26 cellular contexts compared by ENCODE assay signal in the genomic region with DNA sequence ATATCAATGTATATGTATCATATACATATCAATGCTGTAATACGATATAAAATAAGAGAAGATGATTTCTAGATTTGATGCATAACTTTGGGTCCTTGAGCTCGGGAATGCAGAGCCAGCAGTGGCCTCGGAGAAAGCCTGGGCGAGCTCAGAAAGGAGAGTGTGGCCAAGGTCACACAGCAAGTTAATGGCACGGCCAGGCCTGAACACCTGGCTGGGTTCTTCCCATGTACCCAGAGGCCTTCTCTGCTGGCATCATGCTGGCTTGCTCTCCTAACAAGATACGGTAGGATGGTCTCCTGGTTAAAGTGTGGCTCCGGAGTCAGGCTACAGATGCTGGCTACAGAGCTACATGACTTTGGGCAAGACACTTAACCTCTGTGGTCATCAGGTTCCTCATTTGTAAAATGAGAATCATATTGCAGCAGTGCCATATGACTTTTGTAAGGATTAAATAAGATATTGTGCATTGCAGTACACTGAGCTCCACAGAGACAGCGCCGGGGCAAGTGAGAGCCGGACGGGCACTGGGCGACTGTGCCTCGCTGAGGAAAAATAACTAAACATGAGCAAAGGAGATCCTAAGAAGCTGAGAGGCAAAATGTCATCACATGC. TPM values are rescaled to one million over a fixed set of nuclear protein-coding genes. Genes with fewer than 3 reads are reported as not detected.
DNase-seq lines count a peak whose midpoint lies in the region; FAIRE-seq and TF ChIP-seq lines count a peak whose summit lies in the region.
"Had no signal": no experiment of that assay in that cellular context is flagged by ENCODE, and none has a peak within 500 bp of the region (broad histone marks: within the 10 kb centered on the region; RNA-seq: fewer than 3 reads in every experiment).

No MANE protein-coding gene starts in this region.

- H3K18ac ChIP-seq in H1 (ENCODE audit: extremely low read depth, low read length): no peak overlapping the region

- H3K79me2 ChIP-seq in H1 (ENCODE audit: control insufficient read depth in 1 of 2, insufficient read depth in 2 of 2, low read length in 2 of 2): peaks cover 10 to 80% of the 10 kb centered on the region in 2 experiments; a peak in 3 of 4 replicates

- no peak for FAIRE-seq in H1 (lab: Jason Lieb, UNC)
- FAIRE-seq: astrocyte had no signal

- H2BK120ac ChIP-seq in H1 (replicated peaks; ENCODE audit: low read depth, low read length): no peak overlapping the region

- no peak overlapping the region for H3K14ac ChIP-seq in H1 (ENCODE audit: insufficient read length)

- peak overlapping the region; percentile 55; the same call in 1 of the 2 replicates for H2BK5ac ChIP-seq in H1 (ENCODE audit: low read depth, low read length)

- POLR2A ChIA-PET in H1 (lab: Charles Lee; ENCODE audit: partially characterized antibody): interaction anchor here (1.2 to 2.7 kb wide), 8 partner anchors 10 to 112 kb away, joined by 3 to 8 read pairs (median 4); no protein-coding TSS in a partner anchor

- H3K27ac Mint-ChIP-seq in activated naive CD4-positive, alpha-beta T cell treated with anti-CD3 and anti-CD28 coated beads, Interleukin-2, amount 10 ng/mL, durations not matched to agents 7 days and 5 days: peak overlapping the region; percentile 36
- H3K27ac Mint-ChIP-seq in activated naive CD4-positive, alpha-beta T cell treated with anti-CD3 and anti-CD28 coated beads for 36 hours: no peak overlapping the region
- H3K27ac Mint-ChIP-seq: T-helper 2 cell treated with Interferon-gamma antibody and Interleukin-4, amounts not matched to agents 5 μg/mL and 100 μg/mL, for 36 hours had no signal

- no peak overlapping the region for H4K91ac ChIP-seq in H1 (replicated peaks; ENCODE audit: insufficient read length, low read length)

- CTCF ChIA-PET in activated naive CD4-positive, alpha-beta T cell treated with anti-CD3 and anti-CD28 coated beads, Interleukin-2, amount 10 ng/mL, durations not matched to agents 7 days and 5 days (lab: Charles Lee): no interaction called here
- CTCF ChIA-PET in activated naive CD4-positive, alpha-beta T cell treated with anti-CD3 and anti-CD28 coated beads for 36 hours (lab: Charles Lee): no interaction called here
- CTCF ChIA-PET in H1 (lab: Charles Lee; ENCODE audit: partially characterized antibody): interaction anchor here (0.6 to 1.0 kb wide), 2 partner anchors 25 to 107 kb away, joined by 3 read pairs; no protein-coding TSS in a partner anchor

- peaks cover 21% of the 10 kb centered on the region for H3K79me1 ChIP-seq in H1 (ENCODE audit: low read depth, low read length)

- no peak overlapping the region for H2AFZ ChIP-seq in H1 (ENCODE audit: low read length)

- TF ChIP-seq POLR2A in H1 (IDR thresholded peaks at IDR 0.05; ENCODE audit: control extremely low read depth in 1 of 2, low read depth in 2 of 2, low read length in 2 of 2): no peak

- peaks cover 5 to 15% of the 10 kb centered on the region in 2 experiments for H4K20me1 ChIP-seq in H1 (replicated peaks in 1 of 2; ENCODE audit: control insufficient read depth in 1 of 2, insufficient read depth in 2 of 2, low read length in 2 of 2)

- DNase-seq in activated naive CD4-positive, alpha-beta T cell treated with anti-CD3 and anti-CD28 coated beads, Interleukin-2, amount 10 ng/mL, durations not matched to agents 7 days and 5 days: no peak
- DNase-seq in activated naive CD4-positive, alpha-beta T cell treated with anti-CD3 and anti-CD28 coated beads for 36 hours: no peak
- DNase-seq in SKM-1 treated with dmso at 0.1 percent for 144 hours (lab: John Stamatoyannopoulos, UW; ENCODE audit: unreplicated experiment) (peak; percentile 21), H1 (ENCODE audit: low read depth in 1 of 2, low spot score in 2 of 2) (no peak), NCI-H1694 (lab: John Stamatoyannopoulos, UW) (no peak)
- no peak for DNase-seq in activated CD4-positive, alpha-beta T cell treated with anti-CD3 and anti-CD28 coated beads for 48 hours
- no peak for DNase-seq in stimulated activated naive CD4-positive, alpha-beta T cell (lab: John Stamatoyannopoulos, UW)
- DNase-seq: 8988T; activated CD8-positive, alpha-beta memory T cell treated with anti-CD3 and anti-CD28 coated beads, Interleukin-2, amount 50 U/mL, for 48 hours; activated naive CD4-positive, alpha-beta T cell; BE2C; DMS153; heart right ventricle; mammary epithelial cell; naive B cell; NCI-H1092; NCI-H2081 treated with DMSO at 0.1 percent for 48 hours; NCI-H524; PC-3; SJCRH30; stimulated activated CD4-positive, alpha-beta T cell treated with anti-CD3 and anti-CD28 coated beads, Interleukin-12 subunit alpha, Interleukin-12 subunit beta, amount 100 ng/mL, for 4 hours had no signal

- 92% methylated on average over 13 of the region's 13 CpGs; no CpG with 5 or more reads in 1 of the 2 experiments for WGBS in H1 (ENCODE audit: extremely low coverage in 1 of 2, insufficient coverage in 1 of 2, insufficient read length in 1 of 2, insufficient replicate concordance in 2 of 2, low coverage in 1 of 2, low lambda C conversion rate in 2 of 2, missing lambda C conversion rate in 1 of 2), 2 experiments

- no peaks in the 10 kb centered on the region for H3K23me2 ChIP-seq in H1 (ENCODE audit: low read depth, low read length)

- H3K4me1 ChIP-seq in H1 (replicated peaks in 1 of 4; ENCODE audit: control insufficient read depth in 3 of 4, insufficient read depth in 4 of 4, low read length in 3 of 4) (peaks cover 19 to 44% (median 27%) of the 10 kb centered on the region in 4 experiments), skeletal muscle tissue (ENCODE audit: control insufficient read depth in 3 of 3, insufficient read depth in 3 of 3, low read length in 3 of 3) (peaks cover 50 to 79% (median 54%) of the 10 kb centered on the region in 3 donors)
- H3K4me1 ChIP-seq: BE2C, SJCRH30 had no signal

- H2BK12ac ChIP-seq in H1 (ENCODE audit: low read depth, low read length): no peak overlapping the region

- H2BK20ac ChIP-seq in H1 (ENCODE audit: low read length): no peak overlapping the region

- H3K9ac ChIP-seq in H1 (replicated peaks in 1 of 4; ENCODE audit: extremely low read depth in 1 of 4, low read depth in 3 of 4, low read length in 3 of 4) (no peak overlapping the region), skeletal muscle tissue (ENCODE audit: low read depth in 1 of 3, low read length in 3 of 3) (peak overlapping the region; percentile 30 to 75 (median 60))

- no peak overlapping the region for H3K23ac ChIP-seq in H1 (ENCODE audit: insufficient read length)

- H4K8ac ChIP-seq in H1 (ENCODE audit: extremely low read depth, insufficient read depth, low read length): no peak overlapping the region

- H3K4ac ChIP-seq in H1 (replicated peaks; ENCODE audit: insufficient read length, low read depth, low read length): no peak overlapping the region

- no peak for TF ChIP-seq RAD21 in H1 (IDR thresholded peaks at IDR 0.05 in 1 of 2, conservative IDR thresholded peaks at IDR 0.05 in 1 of 2; ENCODE audit: low read depth in 2 of 2, low read length in 2 of 2)

- no peaks in the 10 kb centered on the region for H3K9me3 Mint-ChIP-seq in activated naive CD4-positive, alpha-beta T cell treated with anti-CD3 and anti-CD28 coated beads, Interleukin-2, amount 10 ng/mL, durations not matched to agents 7 days and 5 days
- no peaks in the 10 kb centered on the region for H3K9me3 Mint-ChIP-seq in activated naive CD4-positive, alpha-beta T cell treated with anti-CD3 and anti-CD28 coated beads for 36 hours
- H3K9me3 Mint-ChIP-seq: naive B cell; T-helper 2 cell treated with Interferon-gamma antibody and Interleukin-4, amounts not matched to agents 5 μg/mL and 100 μg/mL, for 36 hours had no signal

- no peak overlapping the region for H3K56ac ChIP-seq in H1 (replicated peaks; ENCODE audit: insufficient read length, low read depth, low read length)

- 0 out of 2 replicates have a peak overlapping the region, but pooled peaks have one; percentile 73 for H2BK15ac ChIP-seq in H1 (ENCODE audit: low read length)

- H3K27ac ChIP-seq in H1 (ENCODE audit: low read depth, low read length): no peak overlapping the region
- peak overlapping the region; percentile 70 for H3K27ac ChIP-seq in skeletal muscle tissue (ENCODE audit: low read depth, low read length)
- H3K27ac ChIP-seq: SJCRH30 had no signal

- H3K4me3 ChIP-seq in H1 (ENCODE audit: extremely low read depth in 1 of 4, insufficient read depth in 2 of 4, low read depth in 3 of 4, low read length in 4 of 4): no peak overlapping the region
- peak overlapping the region; percentile 9 to 65 (median 39) for H3K4me3 ChIP-seq in skeletal muscle tissue (ENCODE audit: low read length in 3 of 3)
- H3K4me3 ChIP-seq: heart right ventricle, SJCRH30, tibial nerve had no signal

- H4K5ac ChIP-seq in H1 (ENCODE audit: insufficient read length, low read depth, low read length): no peak overlapping the region

- peaks cover 0 to 4% (median 0%) of the 10 kb centered on the region in 4 experiments; a peak in 1 of 8 replicates for H3K36me3 ChIP-seq in H1 (ENCODE audit: control insufficient read depth in 2 of 4, insufficient read depth in 4 of 4, low read length in 3 of 4)
- H3K36me3 ChIP-seq in skeletal muscle tissue (ENCODE audit: control insufficient read depth in 3 of 3, insufficient read depth in 3 of 3, low read length in 3 of 3): peaks cover 2 to 7% (median 5%) of the 10 kb centered on the region in 3 donors
- H3K36me3 ChIP-seq: BE2C, SJCRH30 had no signal

- H2AK5ac ChIP-seq in H1 (ENCODE audit: low read depth, low read length): no peak overlapping the region

- H3K4me2 ChIP-seq in H1 (ENCODE audit: insufficient read depth in 1 of 2, low read depth in 2 of 2, low read length in 2 of 2): no peak overlapping the region

- no peak overlapping the region for H3K4me3 Mint-ChIP-seq in activated naive CD4-positive, alpha-beta T cell treated with anti-CD3 and anti-CD28 coated beads, Interleukin-2, amount 10 ng/mL, durations not matched to agents 7 days and 5 days
- H3K4me3 Mint-ChIP-seq in activated naive CD4-positive, alpha-beta T cell treated with anti-CD3 and anti-CD28 coated beads for 36 hours: no peak overlapping the region
- H3K4me3 Mint-ChIP-seq: naive B cell; T-helper 2 cell treated with Interferon-gamma antibody and Interleukin-4, amounts not matched to agents 5 μg/mL and 100 μg/mL, for 36 hours had no signal

- H3K27me3 ChIP-seq in H1 (replicated peaks in 1 of 4; ENCODE audit: control insufficient read depth in 3 of 4, extremely low read depth in 1 of 4, insufficient read depth in 3 of 4, low read length in 3 of 4): no peaks in the 10 kb centered on the region
- no peaks in the 10 kb centered on the region for H3K27me3 ChIP-seq in skeletal muscle tissue (ENCODE audit: control insufficient read depth in 3 of 3, insufficient read depth in 3 of 3, low read length in 3 of 3)
- H3K27me3 ChIP-seq: BE2C, heart right ventricle, SJCRH30, tibial nerve had no signal

- TF ChIP-seq CTCF in H1 (IDR thresholded peaks at IDR 0.05; ENCODE audit: control extremely low read depth in 1 of 3, insufficient read depth in 1 of 3, low read depth in 1 of 3, low read length in 3 of 3): no peak

- intact Hi-C loops in activated naive CD4-positive, alpha-beta T cell treated with anti-CD3 and anti-CD28 coated beads for 36 hours (cut with micrococcal nuclease): no loop called here

- peaks cover 8% of the 10 kb centered on the region for H3K4me1 Mint-ChIP-seq in activated naive CD4-positive, alpha-beta T cell treated with anti-CD3 and anti-CD28 coated beads, Interleukin-2, amount 10 ng/mL, durations not matched to agents 7 days and 5 days
- H3K4me1 Mint-ChIP-seq in activated naive CD4-positive, alpha-beta T cell treated with anti-CD3 and anti-CD28 coated beads for 36 hours (ENCODE audit: low read depth): no peaks in the 10 kb centered on the region

- no peaks in the 10 kb centered on the region for H3K9me3 ChIP-seq in H1 (ENCODE audit: insufficient read depth in 2 of 2, low read depth in 1 of 2, low read length in 1 of 2)
- H3K9me3 ChIP-seq in skeletal muscle tissue (ENCODE audit: control insufficient read depth in 3 of 3, low read length in 3 of 3): no peaks in the 10 kb centered on the region
- H3K9me3 ChIP-seq: BE2C, heart right ventricle, SJCRH30, tibial nerve had no signal

- peaks cover 5% of the 10 kb centered on the region for H3K36me3 Mint-ChIP-seq in activated naive CD4-positive, alpha-beta T cell treated with anti-CD3 and anti-CD28 coated beads, Interleukin-2, amount 10 ng/mL, durations not matched to agents 7 days and 5 days
- peaks cover 5% of the 10 kb centered on the region for H3K36me3 Mint-ChIP-seq in activated naive CD4-positive, alpha-beta T cell treated with anti-CD3 and anti-CD28 coated beads for 36 hours (ENCODE audit: low read depth)
- H3K36me3 Mint-ChIP-seq: naive B cell had no signal

- no peaks in the 10 kb centered on the region for H3K27me3 Mint-ChIP-seq in activated naive CD4-positive, alpha-beta T cell treated with anti-CD3 and anti-CD28 coated beads, Interleukin-2, amount 10 ng/mL, durations not matched to agents 7 days and 5 days
- no peaks in the 10 kb centered on the region for H3K27me3 Mint-ChIP-seq in activated naive CD4-positive, alpha-beta T cell treated with anti-CD3 and anti-CD28 coated beads for 36 hours (ENCODE audit: low read depth)
- H3K27me3 Mint-ChIP-seq: naive B cell had no signal

- no peak for TF ChIP-seq EP300 in H1 (IDR thresholded peaks at IDR 0.05; ENCODE audit: borderline replicate concordance in 1 of 2, low read depth in 2 of 2, low read length in 2 of 2)

RNA-seq across cellular contexts. Expression of a gene that starts 29.9 kb away (rescaled TPM):
- 10 to 100 TPM; 21.0 to 21.9 TPM for total RNA-seq in activated naive CD4-positive, alpha-beta T cell treated with anti-CD3 and anti-CD28 coated beads for 36 hours
- total RNA-seq in H1 (2021; fragmentation: NEBNext Ultra II Directional; extraction: Animal tissue kit (Norgen Biotek cat#: 25700)): 58.8 and 62.1 TPM in 2 replicates
- polyA plus RNA-seq in H1 (2011; rRNA removed): 143 and 162 TPM in 2 replicates
- 134 TPM for polyA plus RNA-seq in H1 (2011; cell fraction: cytosol; rRNA removed)
- polyA plus RNA-seq in H1 (2011; cell fraction: nucleus; rRNA removed): 139 TPM
- polyA plus RNA-seq in H1 (2012, experiment 1 of 2): 52.5 to 56.1 TPM (median 54.1 TPM) in 4 replicates
- polyA plus RNA-seq in H1 (2012, experiment 2 of 2): 69.0 TPM
- 93.0 TPM for polyA plus RNA-seq in H1 (2013, experiment 1 of 2)
- 95.7 TPM for polyA plus RNA-seq in H1 (2013, experiment 2 of 2)
- 80.0 and 85.9 TPM in 2 replicates for polyA minus RNA-seq in H1 (2011; rRNA and poly(A)+ RNA removed)
- 59.8 TPM for polyA minus RNA-seq in H1 (2011; cell fraction: cytosol; rRNA and poly(A)+ RNA removed)
- polyA minus RNA-seq in H1 (2011; cell fraction: nucleus; rRNA and poly(A)+ RNA removed): 63.8 TPM
- total RNA-seq in skeletal muscle tissue: 6.8 TPM

RNA-seq across cellular contexts. Expression of a gene that starts 47.8 kb away (rescaled TPM):
- 10 to 100 TPM; 33.3 to 34.4 TPM for total RNA-seq in activated naive CD4-positive, alpha-beta T cell treated with anti-CD3 and anti-CD28 coated beads for 36 hours
- 23.9 and 28.3 TPM in 2 replicates for total RNA-seq in H1 (2021; fragmentation: NEBNext Ultra II Directional; extraction: Animal tissue kit (Norgen Biotek cat#: 25700))
- polyA plus RNA-seq in H1 (2011; rRNA removed): 18.1 and 18.4 TPM in 2 replicates
- 23.4 TPM for polyA plus RNA-seq in H1 (2011; cell fraction: cytosol; rRNA removed)
- 26.2 TPM for polyA plus RNA-seq in H1 (2011; cell fraction: nucleus; rRNA removed)
- 24.2 to 28.8 TPM (median 27.7 TPM) in 4 replicates for polyA plus RNA-seq in H1 (2012, experiment 1 of 2)
- 10.5 TPM for polyA plus RNA-seq in H1 (2012, experiment 2 of 2)
- polyA plus RNA-seq in H1 (2013, experiment 1 of 2): 11.5 TPM
- 9.4 TPM for polyA plus RNA-seq in H1 (2013, experiment 2 of 2)
- 37.2 and 40.4 TPM in 2 replicates for polyA minus RNA-seq in H1 (2011; rRNA and poly(A)+ RNA removed)
- 18.1 TPM for polyA minus RNA-seq in H1 (2011; cell fraction: cytosol; rRNA and poly(A)+ RNA removed)
- 27.6 TPM for polyA minus RNA-seq in H1 (2011; cell fraction: nucleus; rRNA and poly(A)+ RNA removed)
- total RNA-seq in skeletal muscle tissue: 30.3 TPM

RNA-seq across cellular contexts. Expression of a gene that starts 57.8 kb away (rescaled TPM):
- not detected for total RNA-seq in activated naive CD4-positive, alpha-beta T cell treated with anti-CD3 and anti-CD28 coated beads for 36 hours
- 1.7 and 4.2 TPM in 2 replicates for total RNA-seq in H1 (2021; fragmentation: NEBNext Ultra II Directional; extraction: Animal tissue kit (Norgen Biotek cat#: 25700))
- polyA plus RNA-seq in H1 (2011; rRNA removed): 6.0 and 7.2 TPM in 2 replicates
- polyA plus RNA-seq in H1 (2011; cell fraction: cytosol; rRNA removed): 7.5 TPM
- 5.0 TPM for polyA plus RNA-seq in H1 (2011; cell fraction: nucleus; rRNA removed)
- 2.7 to 5.7 TPM (median 5.2 TPM) in 4 replicates for polyA plus RNA-seq in H1 (2012, experiment 1 of 2)
- polyA plus RNA-seq in H1 (2012, experiment 2 of 2): 3.9 TPM
- 7.7 TPM for polyA plus RNA-seq in H1 (2013, experiment 1 of 2)
- 7.4 TPM for polyA plus RNA-seq in H1 (2013, experiment 2 of 2)
- polyA minus RNA-seq in H1 (2011; rRNA and poly(A)+ RNA removed): 1.7 and 4.1 TPM in 2 replicates
- polyA minus RNA-seq in H1 (2011; cell fraction: cytosol; rRNA and poly(A)+ RNA removed): 2.9 TPM
- 1.3 TPM for polyA minus RNA-seq in H1 (2011; cell fraction: nucleus; rRNA and poly(A)+ RNA removed)
- 1.0 TPM for total RNA-seq in skeletal muscle tissue
- total RNA-seq: astrocyte, chondrocyte, mammary epithelial cell, PC-3 had no signal
- polyA plus RNA-seq: mammary epithelial cell had no signal

Comparison
In these comparisons a context has a peak if more than half of its experiments do, and no peak if none do; other contexts are left out.
1. H3K4me3 ChIP-seq: peak in skeletal muscle tissue (3 of 3); none in H1 (0 of 4).
2. H3K9ac ChIP-seq: peak in skeletal muscle tissue (3 of 3); none in H1 (0 of 4).